1 cellular context compared by ENCODE assay signal in the genomic region with DNA sequence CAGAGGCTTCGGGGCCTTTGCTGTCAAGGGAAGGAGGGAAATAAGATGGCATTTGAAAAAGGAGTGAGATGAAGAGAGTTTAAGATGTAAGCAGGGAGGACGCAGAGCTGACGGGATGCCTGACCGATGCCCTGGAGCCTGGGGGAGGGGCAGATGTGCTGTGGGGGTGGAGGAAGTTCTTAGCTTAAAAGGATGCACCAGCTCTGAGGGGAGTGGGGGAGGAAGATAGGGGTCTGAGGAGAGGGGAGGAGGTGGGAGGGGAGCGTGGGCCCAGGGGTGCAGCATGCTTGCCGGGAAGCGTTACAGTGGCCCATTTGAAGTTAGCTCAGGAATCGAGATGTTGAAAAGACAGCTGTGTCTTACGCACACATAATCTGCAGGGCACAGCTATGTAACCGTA.
TF ChIP-seq lines count a peak whose summit lies in the region.

No MANE protein-coding gene starts in this region.

TF ChIP-seq in GM23338, 12 proteins besides CTCF, POLR2A, EP300 and RAD21:
- TF ChIP-seq, protein P1, sequence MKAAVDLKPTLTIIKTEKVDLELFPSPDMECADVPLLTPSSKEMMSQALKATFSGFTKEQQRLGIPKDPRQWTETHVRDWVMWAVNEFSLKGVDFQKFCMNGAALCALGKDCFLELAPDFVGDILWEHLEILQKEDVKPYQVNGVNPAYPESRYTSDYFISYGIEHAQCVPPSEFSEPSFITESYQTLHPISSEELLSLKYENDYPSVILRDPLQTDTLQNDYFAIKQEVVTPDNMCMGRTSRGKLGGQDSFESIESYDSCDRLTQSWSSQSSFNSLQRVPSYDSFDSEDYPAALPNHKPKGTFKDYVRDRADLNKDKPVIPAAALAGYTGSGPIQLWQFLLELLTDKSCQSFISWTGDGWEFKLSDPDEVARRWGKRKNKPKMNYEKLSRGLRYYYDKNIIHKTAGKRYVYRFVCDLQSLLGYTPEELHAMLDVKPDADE (IDR thresholded peaks at IDR 0.05), result no peak
- TF ChIP-seq ZNF462 (CRISPR knock-in tag; IDR thresholded peaks at IDR 0.05) (no peak), EZH2 (IDR thresholded peaks at IDR 0.05; ENCODE audit: low read depth, unreplicated experiment) (no peak), NANOG (IDR thresholded peaks at IDR 0.05; ENCODE audit: borderline replicate concordance) (no peak), ZNF114 (CRISPR knock-in tag; IDR thresholded peaks at IDR 0.05) (no peak), POLR2AphosphoS5 (IDR thresholded peaks at IDR 0.05; ENCODE audit: low read depth) (no peak)
TF ChIP-seq in GM23338: peak in this region for 0.
